Comparison of ENCODE assay signal across 12 cellular contexts in the genomic region with DNA sequence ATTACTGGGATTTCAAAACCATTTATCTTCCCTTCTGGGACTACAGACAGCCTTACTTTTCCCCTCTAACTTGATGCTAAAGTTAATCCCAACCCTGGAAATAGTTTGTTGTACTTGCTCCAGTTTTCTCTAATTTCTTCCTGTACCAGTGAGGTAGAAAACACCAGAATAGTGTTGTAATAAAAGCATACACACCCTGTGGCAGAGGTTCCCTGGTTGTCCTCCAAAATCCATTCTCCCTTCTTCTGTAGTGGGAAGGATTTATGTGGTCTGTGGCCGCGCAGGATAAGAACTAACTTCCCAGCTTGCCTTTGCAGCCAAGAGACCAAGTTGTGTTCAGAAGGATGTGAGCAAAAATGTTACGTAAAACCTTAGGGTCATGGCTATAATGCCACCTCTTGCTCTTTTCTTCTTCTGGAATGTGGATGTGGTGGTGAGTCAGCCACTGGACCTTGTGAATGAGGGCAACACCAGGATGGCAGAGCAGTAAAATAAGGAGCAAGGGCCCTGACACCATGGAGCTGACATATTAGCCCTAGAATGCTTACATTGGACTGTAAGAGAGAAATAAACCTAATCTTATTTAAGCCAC. TPM values are rescaled to one million over a fixed set of nuclear protein-coding genes. Genes with fewer than 3 reads are reported as not detected.
DNase-seq lines count a peak whose midpoint lies in the region; ATAC-seq and TF ChIP-seq lines count a peak whose summit lies in the region.
"Had no signal": no experiment of that assay in that cellular context is flagged by ENCODE, and none has a peak within 500 bp of the region (broad histone marks: within the 10 kb centered on the region; RNA-seq: fewer than 3 reads in every experiment).

No MANE protein-coding gene starts in this region.

- peak; percentile 14 for DNase-seq in Calu3
- peak; percentile 25 to 93 for DNase-seq in PC-9
- DNase-seq in epithelial cell of esophagus (ENCODE audit: low read depth): peak; percentile 14
- DNase-seq in osteoblast (ENCODE audit: insufficient read length, low spot score, missing footprints): peak; percentile 53
- no peak for DNase-seq in CD4-positive, alpha-beta memory T cell
- no peak for DNase-seq in GOT3 (lab: John Stamatoyannopoulos, UW)
- DNase-seq in COLO668 (lab: John Stamatoyannopoulos, UW; ENCODE audit: unreplicated experiment): no peak
- DNase-seq: activated T-cell treated with anti-CD3 and anti-CD28 coated beads, Interleukin-2, amount 50 U/mL, for 1 hour; DMS79; NCI-H446; posterior cingulate gyrus had no signal

- no peak overlapping the region for H3K27ac Mint-ChIP-seq in Calu3 (ENCODE audit: unreplicated experiment)
- peak overlapping the region in 1 of 7 donors; percentile 27 for H3K27ac Mint-ChIP-seq in CD4-positive, alpha-beta memory T cell

- H3K4me3 Mint-ChIP-seq in Calu3 (ENCODE audit: low read depth, unreplicated experiment): no peak overlapping the region
- no peak overlapping the region for H3K4me3 Mint-ChIP-seq in CD4-positive, alpha-beta memory T cell

- H3K9me2 ChIP-seq in PC-9 (ENCODE audit: insufficient read depth): no peaks in the 10 kb centered on the region

- POLR2A ChIA-PET in PC-9 (lab: Charles Lee; ENCODE audit: unreplicated experiment): interaction anchor here (0.6 kb wide), 1 partner anchor 353 kb away, joined by 4 read pairs; no protein-coding TSS in a partner anchor
- POLR2A ChIA-PET in CD4-positive, alpha-beta memory T cell (lab: Charles Lee; ENCODE audit: partially characterized antibody): interaction anchor here (1.2 kb wide), 1 partner anchor 62 kb away, joined by 3 read pairs; no protein-coding TSS in a partner anchor

- H3K9me3 ChIP-seq in PC-9 (ENCODE audit: insufficient read depth, low read depth) (no peaks in the 10 kb centered on the region), osteoblast (ENCODE audit: low read depth, low read length) (no peaks in the 10 kb centered on the region)
- no peaks in the 10 kb centered on the region for H3K9me3 ChIP-seq in CD4-positive, alpha-beta memory T cell (ENCODE audit: control insufficient read depth in 1 of 2, low read length in 2 of 2)

- no peak overlapping the region for H2AFZ ChIP-seq in PC-9
- no peak overlapping the region for H2AFZ ChIP-seq in osteoblast (ENCODE audit: low read length)

- intact Hi-C loops in Calu3 (cut with micrococcal nuclease; ENCODE audit: unreplicated experiment): loop anchor here (10.0 kb wide), 1 partner anchor 533 kb away; no protein-coding TSS in a partner anchor
- intact Hi-C loops in PC-9 (cut with micrococcal nuclease; ENCODE audit: unreplicated experiment): no loop called here
- intact Hi-C loops in CD4-positive, alpha-beta memory T cell (cut with micrococcal nuclease): no loop called here

- no peaks in the 10 kb centered on the region for H4K20me1 ChIP-seq in PC-9 (ENCODE audit: insufficient read depth)
- no peaks in the 10 kb centered on the region for H4K20me1 ChIP-seq in osteoblast (ENCODE audit: insufficient read depth, low read length)

- H3K4me2 ChIP-seq in PC-9 (peak overlapping the region; percentile 76), osteoblast (ENCODE audit: insufficient read depth, low read length) (peak overlapping the region; percentile 59)

- H3K36me3 ChIP-seq in PC-9 (ENCODE audit: low read depth) (peaks cover 35% of the 10 kb centered on the region; the same call in 1 of the 2 replicates), osteoblast (ENCODE audit: insufficient read depth, low read length) (peaks cover 28% of the 10 kb centered on the region)
- peaks cover 10% of the 10 kb centered on the region for H3K36me3 ChIP-seq in CD4-positive, alpha-beta memory T cell (ENCODE audit: insufficient read depth, low read length)

- TF ChIP-seq CTCF in Calu3 (IDR thresholded peaks at IDR 0.05; ENCODE audit: unreplicated experiment): no peak
- no peak for TF ChIP-seq CTCF in PC-9 (conservative IDR thresholded peaks at IDR 0.05)
- TF ChIP-seq CTCF in epithelial cell of esophagus (IDR thresholded peaks at IDR 0.05; ENCODE audit: insufficient read depth, low read depth, low read length, missing control alignments): no peak
- no peak for TF ChIP-seq CTCF in osteoblast (IDR thresholded peaks at IDR 0.05; ENCODE audit: extremely low read depth, low read depth, low read length)

- H3K9me3 Mint-ChIP-seq in Calu3 (ENCODE audit: low read depth, unreplicated experiment): no peaks in the 10 kb centered on the region
- H3K9me3 Mint-ChIP-seq in CD4-positive, alpha-beta memory T cell: no peaks in the 10 kb centered on the region

- peaks cover 25% of the 10 kb centered on the region for H3F3A ChIP-seq in PC-9 (ENCODE audit: insufficient read depth, low read depth)

- H3K4me1 ChIP-seq in PC-9 (replicated peaks; ENCODE audit: insufficient read depth): peaks cover 42% of the 10 kb centered on the region
- peaks cover 22% of the 10 kb centered on the region for H3K4me1 ChIP-seq in osteoblast (ENCODE audit: insufficient read depth, low read length)
- H3K4me1 ChIP-seq in CD4-positive, alpha-beta memory T cell (ENCODE audit: insufficient read depth, low read length): no peaks in the 10 kb centered on the region

- H3K36me3 Mint-ChIP-seq in Calu3 (ENCODE audit: insufficient read depth, unreplicated experiment): no peaks in the 10 kb centered on the region
- H3K36me3 Mint-ChIP-seq in CD4-positive, alpha-beta memory T cell: peaks cover 15 to 43% of the 10 kb centered on the region in 2 donors

- H3K79me2 ChIP-seq in PC-9 (ENCODE audit: low read depth) (no peaks in the 10 kb centered on the region), osteoblast (ENCODE audit: insufficient read depth, low read length) (no peaks in the 10 kb centered on the region)

- no peak for ATAC-seq in GM19023 (IDR thresholded peaks at IDR 0.05; ENCODE audit: unreplicated experiment)

- CTCF ChIA-PET in Calu3 (lab: Charles Lee) (no interaction called here), PC-9 (lab: Charles Lee) (interaction anchor here (0.6 kb wide), 1 partner anchor 543 kb away, joined by 3 read pairs; no protein-coding TSS in a partner anchor)
- CTCF ChIA-PET in CD4-positive, alpha-beta memory T cell (lab: Charles Lee; ENCODE audit: partially characterized antibody): interaction anchor here (1.2 to 1.7 kb wide), 2 partner anchors 8 to 10 kb away, joined by 3 to 8 read pairs; no protein-coding TSS in a partner anchor

- H3K4me1 Mint-ChIP-seq in Calu3 (ENCODE audit: low read depth, unreplicated experiment): peaks cover 32% of the 10 kb centered on the region
- no peaks in the 10 kb centered on the region for H3K4me1 Mint-ChIP-seq in CD4-positive, alpha-beta memory T cell

- BruUV-seq in Calu3 (replicated peaks; lab: Mats Ljungman, UMichigan) (no TSS peak), PC-9 (replicated peaks; lab: Mats Ljungman, UMichigan) (no TSS peak)

- H3K27ac ChIP-seq in PC-9 (peak overlapping the region; percentile 68), osteoblast (ENCODE audit: low read depth, low read length) (peak overlapping the region; percentile 80)
- no peak overlapping the region for H3K27ac ChIP-seq in CD4-positive, alpha-beta memory T cell (ENCODE audit: low read depth, low read length)

- H3K27me3 ChIP-seq in PC-9 (ENCODE audit: insufficient read depth, low read depth) (no peaks in the 10 kb centered on the region), osteoblast (ENCODE audit: insufficient read depth, low read length) (no peaks in the 10 kb centered on the region)
- H3K27me3 ChIP-seq in CD4-positive, alpha-beta memory T cell (ENCODE audit: insufficient read depth, low read length): no peaks in the 10 kb centered on the region

- H3K27me3 Mint-ChIP-seq in Calu3 (ENCODE audit: unreplicated experiment): no peaks in the 10 kb centered on the region
- H3K27me3 Mint-ChIP-seq in CD4-positive, alpha-beta memory T cell: no peaks in the 10 kb centered on the region

- no peak overlapping the region for H3K4me3 ChIP-seq in PC-9
- no peak overlapping the region for H3K4me3 ChIP-seq in epithelial cell of esophagus (ENCODE audit: low read length)
- no peak overlapping the region for H3K4me3 ChIP-seq in osteoblast (ENCODE audit: insufficient read depth, low read length)
- H3K4me3 ChIP-seq in CD4-positive, alpha-beta memory T cell (ENCODE audit: low read length in 2 of 2): no peak overlapping the region

RNA-seq across cellular contexts. Expression of a gene that starts 28.4 kb away (rescaled TPM):
- total RNA-seq in Calu3 (2022) (21.8 and 23.3 TPM in 2 replicates), PC-9 (2021) (32.2 and 36.6 TPM in 2 replicates), osteoblast (60.8 and 63.6 TPM in 2 replicates)
- 10 to 100 TPM; 37.6 to 38.0 TPM for total RNA-seq in CD4-positive, alpha-beta memory T cell
- 10 to 100 TPM; 60.8 to 79.5 TPM for polyA plus RNA-seq in CD4-positive, alpha-beta memory T cell

Comparison
In these comparisons a context has a peak if more than half of its experiments do, and no peak if none do; other contexts are left out.
1. DNase-seq: peak in Calu3 (single experiment), PC-9 (2 of 2), epithelial cell of esophagus (single experiment) and osteoblast (single experiment); none in CD4-positive, alpha-beta memory T cell (0 of 5), GOT3 (single experiment) and COLO668 (single experiment).